ENCODE assay signal across 16 cellular contexts in genomic region chr17:76081295-76082210, GRCh38. TPM values are rescaled to one million over a fixed set of nuclear protein-coding genes. Genes with fewer than 3 reads are reported as not detected.
DNase-seq lines count a peak whose midpoint lies in the region; ATAC-seq, FAIRE-seq and TF ChIP-seq lines count a peak whose summit lies in the region.
"Had no signal": no experiment of that assay in that cellular context is flagged by ENCODE, and none has a peak within 500 bp of the region (broad histone marks: within the 10 kb centered on the region; RNA-seq: fewer than 3 reads in every experiment).

No MANE protein-coding gene starts in this region.

- no peak overlapping the region for H3K27ac Mint-ChIP-seq in activated T-cell treated with anti-CD3 and anti-CD28 coated beads, Interleukin-2, amount 50 U/mL, for 24 hours
- H3K27ac Mint-ChIP-seq: progenitor cell of endocrine pancreas had no signal

- DNase-seq in Right ventricle myocardium superior (no peak), right atrium auricular region (ENCODE audit: low spot score) (no peak), iPS-NIHi7 (ENCODE audit: extremely low spot score) (peak; percentile 32), urothelium cell line (ENCODE audit: low spot score) (no peak), glomerular visceral epithelial cell (ENCODE audit: extremely low spot score) (no peak)
- no peak for DNase-seq in activated T-cell treated with anti-CD3 and anti-CD28 coated beads, Interleukin-2, amount 50 U/mL, for 24 hours
- DNase-seq: activated naive CD4-positive, alpha-beta T cell treated with Interleukin-2 at 50 U/mL for 16 hours; foreskin keratinocyte; NCI-H1048 had no signal

- intact Hi-C loops in Right ventricle myocardium superior (cut with DNase I): no loop called here

- TF ChIP-seq CTCF in right atrium auricular region (IDR thresholded peaks at IDR 0.05): no peak

- peaks cover 0 to 23% of the 10 kb centered on the region in 2 donors for H3K4me1 ChIP-seq in right atrium auricular region
- H3K4me1 ChIP-seq: foreskin keratinocyte had no signal

- ATAC-seq in Right ventricle myocardium superior (ENCODE audit: poor library complexity): peak; percentile 3
- ATAC-seq: foreskin keratinocyte had no signal

- H3K27me3 ChIP-seq in right atrium auricular region: peaks cover 6 to 18% of the 10 kb centered on the region in 2 donors

- no peak overlapping the region for H3K4me3 ChIP-seq in right atrium auricular region
- H3K4me3 ChIP-seq: thoracic aorta had no signal

- peaks cover 35% of the 10 kb centered on the region for H3K36me3 ChIP-seq in right atrium auricular region

- H3K36me3 Mint-ChIP-seq in activated T-cell treated with anti-CD3 and anti-CD28 coated beads, Interleukin-2, amount 50 U/mL, for 24 hours (ENCODE audit: low read depth): peaks cover 44% of the 10 kb centered on the region

- no peaks in the 10 kb centered on the region for H3K9me3 Mint-ChIP-seq in activated T-cell treated with anti-CD3 and anti-CD28 coated beads, Interleukin-2, amount 50 U/mL, for 24 hours

- H3K27me3 Mint-ChIP-seq in activated T-cell treated with anti-CD3 and anti-CD28 coated beads, Interleukin-2, amount 50 U/mL, for 24 hours: peaks cover 30% of the 10 kb centered on the region

- peak; percentile 83 for FAIRE-seq in urothelium cell line (lab: Jason Lieb, UNC)
- FAIRE-seq: endometrium, G401.6, GM18507, TTC549 had no signal

- H3K4me1 Mint-ChIP-seq in activated T-cell treated with anti-CD3 and anti-CD28 coated beads, Interleukin-2, amount 50 U/mL, for 24 hours (ENCODE audit: low read depth): peaks cover 29% of the 10 kb centered on the region

- H3K27ac ChIP-seq in right atrium auricular region: no peak overlapping the region
- H3K27ac ChIP-seq: foreskin keratinocyte, thoracic aorta had no signal

- no peak overlapping the region for H3K4me3 Mint-ChIP-seq in activated T-cell treated with anti-CD3 and anti-CD28 coated beads, Interleukin-2, amount 50 U/mL, for 24 hours

- no peaks in the 10 kb centered on the region for H3K9me3 ChIP-seq in right atrium auricular region
- H3K9me3 ChIP-seq: thoracic aorta had no signal

RNA-seq across cellular contexts. Expression of gene ZACN, which starts 2.6 kb away (rescaled TPM):
- not detected for total RNA-seq in Right ventricle myocardium superior
- total RNA-seq in right atrium auricular region: not detected
- total RNA-seq: foreskin keratinocyte, mucosa of gallbladder, thoracic aorta had no signal

RNA-seq across cellular contexts. Expression of gene GALR2, which starts 7.0 kb away (rescaled TPM):
- total RNA-seq in Right ventricle myocardium superior: not detected
- not detected for total RNA-seq in right atrium auricular region

RNA-seq across cellular contexts. Expression of gene SRP68, which starts 9.2 kb away (rescaled TPM):
- 57.9 TPM for total RNA-seq in Right ventricle myocardium superior
- total RNA-seq in right atrium auricular region: 10 to 100 TPM; 35.2 to 43.9 TPM

RNA-seq across cellular contexts. Expression of gene EXOC7, which starts 22.0 kb away (rescaled TPM):
- total RNA-seq in Right ventricle myocardium superior: 74.7 TPM
- 10 to 100 TPM; 56.0 to 65.3 TPM for total RNA-seq in right atrium auricular region

RNA-seq across cellular contexts. Expression of gene EVPL, which starts 54.4 kb away (rescaled TPM):
- total RNA-seq in Right ventricle myocardium superior: 0.08 TPM
- total RNA-seq in right atrium auricular region: under 1 TPM; 0.30 to 0.71 TPM
